In the genomic region with DNA sequence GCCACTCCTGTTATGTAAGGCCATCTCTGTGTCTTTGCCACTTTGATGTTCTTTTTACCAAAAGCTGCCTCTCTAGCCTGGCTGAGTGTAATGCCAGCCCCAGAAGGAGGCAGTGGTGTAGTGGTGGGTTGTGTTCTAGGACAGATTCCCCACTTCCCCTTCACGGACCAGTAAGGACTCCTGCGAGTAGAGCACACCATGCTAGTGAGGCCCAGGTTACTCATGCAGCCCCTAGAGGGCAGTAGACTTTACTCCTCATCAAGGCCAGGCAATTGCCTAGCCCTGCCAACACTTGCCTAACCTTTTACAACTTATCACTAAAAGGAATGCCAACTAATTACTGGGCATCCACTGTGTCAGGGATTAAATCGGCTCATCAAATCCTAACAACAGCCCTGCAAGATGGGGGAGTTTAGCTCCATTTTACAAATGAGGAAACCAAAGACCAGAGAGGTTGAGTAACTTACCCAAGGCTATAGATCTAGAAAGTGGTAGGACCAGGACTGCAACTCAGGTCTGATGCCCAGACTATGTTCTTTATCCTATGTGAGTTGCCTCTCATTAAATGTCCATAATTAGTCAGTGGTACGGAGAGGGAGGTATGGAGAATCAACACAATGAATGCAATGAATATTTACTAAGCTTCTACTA, we compare ENCODE assay signal across 8 cellular contexts.
DNase-seq lines count a peak whose midpoint lies in the region; ATAC-seq and TF ChIP-seq lines count a peak whose summit lies in the region.

No MANE protein-coding gene starts in this region.

- H3K9me3 Mint-ChIP-seq in activated naive CD4-positive, alpha-beta T cell treated with anti-CD3 and anti-CD28 coated beads for 36 hours: no peaks in the 10 kb centered on the region
- H3K9me3 Mint-ChIP-seq in activated naive CD8-positive, alpha-beta T cell treated with anti-CD3 and anti-CD28 coated beads, Interleukin-2, amount 10 ng/mL, durations not matched to agents 7 days and 5 days: no peaks in the 10 kb centered on the region

- H3K27me3 ChIP-seq in left lung: no peaks in the 10 kb centered on the region

- H3K27me3 Mint-ChIP-seq in activated naive CD4-positive, alpha-beta T cell treated with anti-CD3 and anti-CD28 coated beads for 36 hours (ENCODE audit: low read depth): peaks cover 8% of the 10 kb centered on the region
- H3K27me3 Mint-ChIP-seq in activated naive CD8-positive, alpha-beta T cell treated with anti-CD3 and anti-CD28 coated beads, Interleukin-2, amount 10 ng/mL, durations not matched to agents 7 days and 5 days: peaks cover 19% of the 10 kb centered on the region

- ATAC-seq in HG02588 (IDR thresholded peaks at IDR 0.05; ENCODE audit: unreplicated experiment): peak; percentile 81
- ATAC-seq in activated naive CD8-positive, alpha-beta T cell treated with anti-CD3 and anti-CD28 coated beads, Interleukin-2, amount 10 ng/mL, durations not matched to agents 7 days and 5 days (ENCODE audit: low read depth): peak; percentile 45
- peak; percentile 98 for ATAC-seq in left lung

- H3K27ac ChIP-seq in left lung: no peak overlapping the region

- no peak overlapping the region for H3K4me3 Mint-ChIP-seq in activated naive CD4-positive, alpha-beta T cell treated with anti-CD3 and anti-CD28 coated beads for 36 hours
- no peak overlapping the region for H3K4me3 Mint-ChIP-seq in activated naive CD8-positive, alpha-beta T cell treated with anti-CD3 and anti-CD28 coated beads, Interleukin-2, amount 10 ng/mL, durations not matched to agents 7 days and 5 days

- no peaks in the 10 kb centered on the region for H3K36me3 ChIP-seq in left lung

- TF ChIP-seq CTCF in left lung (IDR thresholded peaks at IDR 0.05): peak; percentile 28 to 63

- no peaks in the 10 kb centered on the region for H3K36me3 Mint-ChIP-seq in activated naive CD4-positive, alpha-beta T cell treated with anti-CD3 and anti-CD28 coated beads for 36 hours (ENCODE audit: low read depth)
- no peaks in the 10 kb centered on the region for H3K36me3 Mint-ChIP-seq in activated naive CD8-positive, alpha-beta T cell treated with anti-CD3 and anti-CD28 coated beads, Interleukin-2, amount 10 ng/mL, durations not matched to agents 7 days and 5 days

- CTCF ChIA-PET in activated naive CD4-positive, alpha-beta T cell treated with anti-CD3 and anti-CD28 coated beads for 36 hours (lab: Charles Lee): interaction anchor here (0.6 to 1.7 kb wide), 9 partner anchors 15 to 644 kb away, joined by 3 to 9 read pairs (median 3); no protein-coding TSS in a partner anchor

- no peak overlapping the region for H3K4me3 ChIP-seq in left lung

- peak; percentile 32 for DNase-seq in activated naive CD4-positive, alpha-beta T cell treated with anti-CD3 and anti-CD28 coated beads for 36 hours
- no peak for DNase-seq in activated naive CD4-positive, alpha-beta T cell (lab: John Stamatoyannopoulos, UW)
- DNase-seq in NCI-H146 (lab: John Stamatoyannopoulos, UW) (peak; percentile 56), left lung (peak in 1 of 2 donors; percentile 37), glomerular visceral epithelial cell (ENCODE audit: extremely low spot score) (no peak)
- DNase-seq in activated naive CD8-positive, alpha-beta T cell treated with anti-CD3 and anti-CD28 coated beads, Interleukin-2, amount 10 ng/mL, durations not matched to agents 7 days and 5 days: no peak
- DNase-seq in effector CD8-positive, alpha-beta T cell (lab: John Stamatoyannopoulos, UW): no peak

- H3K9me3 ChIP-seq in left lung: no peaks in the 10 kb centered on the region

- no peaks in the 10 kb centered on the region for H3K4me1 Mint-ChIP-seq in activated naive CD4-positive, alpha-beta T cell treated with anti-CD3 and anti-CD28 coated beads for 36 hours (ENCODE audit: low read depth)
- no peaks in the 10 kb centered on the region for H3K4me1 Mint-ChIP-seq in activated naive CD8-positive, alpha-beta T cell treated with anti-CD3 and anti-CD28 coated beads, Interleukin-2, amount 10 ng/mL, durations not matched to agents 7 days and 5 days

- H3K27ac Mint-ChIP-seq in activated naive CD4-positive, alpha-beta T cell treated with anti-CD3 and anti-CD28 coated beads for 36 hours: no peak overlapping the region
- H3K27ac Mint-ChIP-seq in activated naive CD8-positive, alpha-beta T cell treated with anti-CD3 and anti-CD28 coated beads, Interleukin-2, amount 10 ng/mL, durations not matched to agents 7 days and 5 days: no peak overlapping the region

- intact Hi-C loops in activated naive CD4-positive, alpha-beta T cell treated with anti-CD3 and anti-CD28 coated beads for 36 hours (cut with micrococcal nuclease): loop anchor here (2.0 kb wide), 2 partner anchors 50 to 550 kb away; no protein-coding TSS in a partner anchor
- intact Hi-C loops in left lung (cut with DNase I): no loop called here

- H3K4me1 ChIP-seq in left lung: no peaks in the 10 kb centered on the region

- POLR2A ChIA-PET in activated naive CD8-positive, alpha-beta T cell treated with anti-CD3 and anti-CD28 coated beads, Interleukin-2, amount 10 ng/mL, durations not matched to agents 7 days and 5 days (lab: Charles Lee): no interaction called here

Comparison
In these comparisons a context has a peak if more than half of its experiments do, and no peak if none do; other contexts are left out.
1. DNase-seq: peak in activated naive CD4-positive, alpha-beta T cell treated with anti-CD3 and anti-CD28 coated beads for 36 hours (single experiment) and NCI-H146 (single experiment); none in activated naive CD4-positive, alpha-beta T cell (0 of 4), activated naive CD8-positive, alpha-beta T cell treated with anti-CD3 and anti-CD28 coated beads, Interleukin-2, amount 10 ng/mL, durations not matched to agents 7 days and 5 days (single experiment), effector CD8-positive, alpha-beta T cell (single experiment) and glomerular visceral epithelial cell (single experiment).
2. ATAC-seq: peak in every context shown above with its lines; median percentile 98 in left lung; 81 in HG02588; 45 in activated naive CD8-positive, alpha-beta T cell treated with anti-CD3 and anti-CD28 coated beads, Interleukin-2, amount 10 ng/mL, durations not matched to agents 7 days and 5 days.